In genomic region chr13:106348032-106348431, GRCh38 we compare ENCODE assay signal across 12 cellular contexts.
DNase-seq lines count a peak whose midpoint lies in the region; ATAC-seq, FAIRE-seq and TF ChIP-seq lines count a peak whose summit lies in the region.
"Had no signal": no experiment of that assay in that cellular context is flagged by ENCODE, and none has a peak within 500 bp of the region (broad histone marks: within the 10 kb centered on the region; RNA-seq: fewer than 3 reads in every experiment).

No MANE protein-coding gene starts in this region.

- DNase-seq in NCI-H1092 treated with DMSO at 0.1 percent for 48 hours (lab: John Stamatoyannopoulos, UW) = peak; percentile 16
- no peak for DNase-seq in NCI-H1092 (lab: John Stamatoyannopoulos, UW)
- DNase-seq in RWPE1 (ENCODE audit: low spot score) = peak; percentile 73
- peak; percentile 13 for DNase-seq in fibroblast of the aortic adventitia (ENCODE audit: low read depth)
- DNase-seq in progenitor cell of endocrine pancreas (ENCODE audit: low spot score, unreplicated experiment) = no peak
- no peak for DNase-seq in activated naive CD8-positive, alpha-beta T cell treated with anti-CD3 and anti-CD28 coated beads for 36 hours
- no peak for DNase-seq in D721Med (ENCODE audit: insufficient read length, low spot score)
- DNase-seq in psoas muscle = no peak
- DNase-seq: activated CD4-positive, alpha-beta T cell treated with anti-CD3 and anti-CD28 coated beads, Interleukin-2, amount 10 ng/mL, durations not matched to agents 24 days and 14 days; activated naive CD4-positive, alpha-beta T cell treated with anti-CD3 and anti-CD28 coated beads, Interleukin-2, amount 10 ng/mL, durations not matched to agents 7 days and 5 days; NCI-H1930 had no signal

- intact Hi-C loops in psoas muscle (cut with DNase I) = no loop called here

- H3K4me3 ChIP-seq in fibroblast of the aortic adventitia (ENCODE audit: low read depth, low read length) (no peak overlapping the region), psoas muscle (no peak overlapping the region)
- H3K4me3 ChIP-seq: A549 had no signal

- peaks cover 2% of the 10 kb centered on the region for H3K27me3 Mint-ChIP-seq in progenitor cell of endocrine pancreas
- H3K27me3 Mint-ChIP-seq in activated naive CD8-positive, alpha-beta T cell treated with anti-CD3 and anti-CD28 coated beads for 36 hours = peaks cover 46% of the 10 kb centered on the region

- H3K27me3 ChIP-seq in psoas muscle (ENCODE audit: insufficient read depth in 3 of 3, low read length in 2 of 3) = peaks cover 2 to 21% (median 2%) of the 10 kb centered on the region in 3 donors

- no peak for ATAC-seq in psoas muscle
- ATAC-seq: A549 had no signal

- WGBS in psoas muscle, 3 donors = 84 to 88% (median 86%) methylated on average over 3 of the region's 3 CpGs

- H3K4me1 ChIP-seq in psoas muscle = no peaks in the 10 kb centered on the region
- H3K4me1 ChIP-seq: A549 had no signal

- H3K9me3 Mint-ChIP-seq in progenitor cell of endocrine pancreas (ENCODE audit: low read depth) = no peaks in the 10 kb centered on the region
- no peaks in the 10 kb centered on the region for H3K9me3 Mint-ChIP-seq in activated naive CD8-positive, alpha-beta T cell treated with anti-CD3 and anti-CD28 coated beads for 36 hours
- H3K9me3 Mint-ChIP-seq: activated CD4-positive, alpha-beta T cell treated with anti-CD3 and anti-CD28 coated beads, Interleukin-2, amount 10 ng/mL, durations not matched to agents 24 days and 14 days; activated naive CD4-positive, alpha-beta T cell treated with anti-CD3 and anti-CD28 coated beads, Interleukin-2, amount 10 ng/mL, durations not matched to agents 7 days and 5 days had no signal

- H3K36me3 ChIP-seq in psoas muscle (ENCODE audit: insufficient read depth in 1 of 2, low read depth in 1 of 2) = no peaks in the 10 kb centered on the region

- POLR2A ChIA-PET in RWPE1 (lab: Yijun Ruan, JAX; ENCODE audit: low non-redundant PET) = no interaction called here

- no peaks in the 10 kb centered on the region for H3K36me3 Mint-ChIP-seq in progenitor cell of endocrine pancreas (ENCODE audit: insufficient read depth)
- no peaks in the 10 kb centered on the region for H3K36me3 Mint-ChIP-seq in activated naive CD8-positive, alpha-beta T cell treated with anti-CD3 and anti-CD28 coated beads for 36 hours
- H3K36me3 Mint-ChIP-seq: activated naive CD4-positive, alpha-beta T cell treated with anti-CD3 and anti-CD28 coated beads, Interleukin-2, amount 10 ng/mL, durations not matched to agents 7 days and 5 days had no signal

- H3K4me3 Mint-ChIP-seq in progenitor cell of endocrine pancreas (ENCODE audit: low read depth) = no peak overlapping the region
- no peak overlapping the region for H3K4me3 Mint-ChIP-seq in activated naive CD8-positive, alpha-beta T cell treated with anti-CD3 and anti-CD28 coated beads for 36 hours
- H3K4me3 Mint-ChIP-seq: activated CD4-positive, alpha-beta T cell treated with anti-CD3 and anti-CD28 coated beads, Interleukin-2, amount 10 ng/mL, durations not matched to agents 24 days and 14 days; activated naive CD4-positive, alpha-beta T cell treated with anti-CD3 and anti-CD28 coated beads, Interleukin-2, amount 10 ng/mL, durations not matched to agents 7 days and 5 days had no signal

- no peaks in the 10 kb centered on the region for H3K9me3 ChIP-seq in psoas muscle
- H3K9me3 ChIP-seq: A549 had no signal

- H3K27ac ChIP-seq in RWPE1 (no peak overlapping the region), psoas muscle (no peak overlapping the region)
- H3K27ac ChIP-seq: A549 had no signal

- TF ChIP-seq CTCF in RWPE1 (conservative IDR thresholded peaks at IDR 0.05; ENCODE audit: low read depth) (no peak), fibroblast of the aortic adventitia (IDR thresholded peaks at IDR 0.05; ENCODE audit: insufficient read depth, low read length) (no peak), progenitor cell of endocrine pancreas (IDR thresholded peaks at IDR 0.05; ENCODE audit: unreplicated experiment) (no peak), D721Med (IDR thresholded peaks at IDR 0.05; ENCODE audit: insufficient read depth, missing control alignments) (no peak), psoas muscle (IDR thresholded peaks at IDR 0.05) (no peak)

- H3K4me1 Mint-ChIP-seq in progenitor cell of endocrine pancreas (ENCODE audit: low read depth) = peaks cover 45% of the 10 kb centered on the region
- H3K4me1 Mint-ChIP-seq in activated naive CD8-positive, alpha-beta T cell treated with anti-CD3 and anti-CD28 coated beads for 36 hours = no peaks in the 10 kb centered on the region
- H3K4me1 Mint-ChIP-seq: activated CD4-positive, alpha-beta T cell treated with anti-CD3 and anti-CD28 coated beads, Interleukin-2, amount 10 ng/mL, durations not matched to agents 24 days and 14 days; activated naive CD4-positive, alpha-beta T cell treated with anti-CD3 and anti-CD28 coated beads, Interleukin-2, amount 10 ng/mL, durations not matched to agents 7 days and 5 days had no signal

- no peak for FAIRE-seq in D721Med (lab: Jason Lieb, UNC)
- FAIRE-seq: A549 had no signal

- CTCF ChIA-PET in RWPE1 (lab: Yijun Ruan, JAX) = no interaction called here

- peak overlapping the region; percentile 59 for H3K27ac Mint-ChIP-seq in progenitor cell of endocrine pancreas
- no peak overlapping the region for H3K27ac Mint-ChIP-seq in activated naive CD8-positive, alpha-beta T cell treated with anti-CD3 and anti-CD28 coated beads for 36 hours
- H3K27ac Mint-ChIP-seq: activated CD4-positive, alpha-beta T cell treated with anti-CD3 and anti-CD28 coated beads, Interleukin-2, amount 10 ng/mL, durations not matched to agents 24 days and 14 days; activated naive CD4-positive, alpha-beta T cell treated with anti-CD3 and anti-CD28 coated beads, Interleukin-2, amount 10 ng/mL, durations not matched to agents 7 days and 5 days had no signal

Comparison
In these comparisons a context has a peak if more than half of its experiments do, and no peak if none do; other contexts are left out.
1. DNase-seq: peak in NCI-H1092 treated with DMSO at 0.1 percent for 48 hours (single experiment), RWPE1 (single experiment) and fibroblast of the aortic adventitia (single experiment); none in NCI-H1092 (single experiment), progenitor cell of endocrine pancreas (single experiment), activated naive CD8-positive, alpha-beta T cell treated with anti-CD3 and anti-CD28 coated beads for 36 hours (single experiment), D721Med (single experiment) and psoas muscle (0 of 2).